Comparison of ENCODE assay signal across 23 cellular contexts in the genomic region with DNA sequence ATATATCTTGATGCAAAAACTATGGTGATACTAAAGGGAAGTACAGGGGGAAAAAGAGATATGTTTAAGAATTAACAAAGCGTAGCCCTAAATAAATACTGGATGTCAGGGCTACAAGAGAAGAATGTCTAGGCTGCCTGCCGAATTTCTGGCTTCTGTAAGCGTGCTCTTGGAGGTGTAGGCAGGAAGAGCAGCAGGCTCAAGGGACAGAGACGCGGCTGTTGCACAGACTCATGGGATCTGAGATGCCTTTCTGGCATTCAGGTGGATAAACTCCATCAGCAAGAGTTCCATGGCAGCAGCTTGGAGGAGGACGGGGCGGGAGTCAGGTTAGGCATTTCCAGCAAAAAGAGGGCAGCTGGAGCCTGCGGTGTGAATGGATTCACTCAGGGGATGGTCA.
"Had no signal": no experiment of that assay in that cellular context is flagged by ENCODE, and none has a peak within 500 bp of the region (broad histone marks: within the 10 kb centered on the region; RNA-seq: fewer than 3 reads in every experiment).

No MANE protein-coding gene starts in this region.

- H3K9me3 Mint-ChIP-seq: activated T-helper 2 cell treated with anti-CD3 and anti-CD28 coated beads, Interferon-gamma antibody, Interleukin-2, Interleukin-4, amounts not matched to agents 10 μg/mL and 5 μg/mL and 100 μg/mL, durations not matched to agents 14 hours and 24 hours and 36 hours; central memory CD8-positive, alpha-beta T cell had no signal

- H3K27ac Mint-ChIP-seq: activated naive CD8-positive, alpha-beta T cell treated with anti-CD3 and anti-CD28 coated beads for 36 hours; activated T-helper 2 cell treated with anti-CD3 and anti-CD28 coated beads, Interferon-gamma antibody, Interleukin-2, Interleukin-4, amounts not matched to agents 10 μg/mL and 5 μg/mL and 100 μg/mL, durations not matched to agents 14 hours and 24 hours and 36 hours; effector memory CD8-positive, alpha-beta T cell; naive thymus-derived CD8-positive, alpha-beta T cell; T-helper 1 cell treated with Interleukin-12 subunit alpha and Interleukin-12 subunit beta and Interleukin-4 antibody, amounts not matched to agents 30 μg/mL and 1 μg/mL, for 36 hours; WTC11 had no signal

- H3K9me3 ChIP-seq: esophagus squamous epithelium, tibial nerve had no signal

- H3K4me1 ChIP-seq: left lung had no signal

- H3K27me3 ChIP-seq: esophagus squamous epithelium, left lung, tibial nerve had no signal

- DNase-seq: activated CD8-positive, alpha-beta memory T cell treated with anti-CD3 and anti-CD28 coated beads for 24 hours; activated CD8-positive, alpha-beta memory T cell treated with anti-CD3 and anti-CD28 coated beads, Interleukin-2, amount 50 U/mL, for 4 hours; activated naive CD4-positive, alpha-beta T cell treated with Interleukin-2 at 50 U/mL for 16 hours; activated naive CD8-positive, alpha-beta T cell treated with anti-CD3 and anti-CD28 coated beads for 36 hours; activated T-cell treated with anti-CD3 and anti-CD28 coated beads, Interleukin-2, amount 50 U/mL, for 4 hours; dorsolateral prefrontal cortex; effector memory CD8-positive, alpha-beta T cell; esophagus squamous epithelium; foreskin fibroblast; kidney; left lung; mesendoderm; naive thymus-derived CD8-positive, alpha-beta T cell; retina; stimulated activated CD4-positive, alpha-beta T cell treated with anti-CD3 and anti-CD28 coated beads, Interleukin-4, amount 100 ng/mL, for 24 hours; stimulated activated naive CD4-positive, alpha-beta T cell treated with Interleukin-2 at 50 U/mL for 16 hours; substantia nigra; T1000 had no signal

- H3K36me3 Mint-ChIP-seq: activated naive CD8-positive, alpha-beta T cell treated with anti-CD3 and anti-CD28 coated beads for 36 hours; WTC11 had no signal

- H3K36me3 ChIP-seq: esophagus squamous epithelium, left lung, tibial nerve had no signal

- H3K27ac ChIP-seq: dorsolateral prefrontal cortex, left lung, tibial nerve had no signal

- H3K4me1 Mint-ChIP-seq: activated naive CD8-positive, alpha-beta T cell treated with anti-CD3 and anti-CD28 coated beads for 36 hours; central memory CD8-positive, alpha-beta T cell; naive thymus-derived CD8-positive, alpha-beta T cell; WTC11 had no signal

- H3K4me3 Mint-ChIP-seq: activated naive CD8-positive, alpha-beta T cell treated with anti-CD3 and anti-CD28 coated beads for 36 hours; activated T-cell treated with anti-CD3 and anti-CD28 coated beads, Interleukin-2, amount 50 U/mL, for 4 hours; central memory CD8-positive, alpha-beta T cell; effector memory CD8-positive, alpha-beta T cell; T-helper 1 cell treated with Interleukin-12 subunit alpha and Interleukin-12 subunit beta and Interleukin-4 antibody, amounts not matched to agents 30 μg/mL and 1 μg/mL, for 36 hours; WTC11 had no signal

- H3K4me3 ChIP-seq: dorsolateral prefrontal cortex, esophagus squamous epithelium, left lung, tibial nerve had no signal

- ATAC-seq: activated T-cell treated with anti-CD3 and anti-CD28 coated beads, Interleukin-2, amount 50 U/mL, for 4 hours; effector memory CD8-positive, alpha-beta T cell; left lung; naive thymus-derived CD8-positive, alpha-beta T cell; WTC11 had no signal
